In the genomic region with DNA sequence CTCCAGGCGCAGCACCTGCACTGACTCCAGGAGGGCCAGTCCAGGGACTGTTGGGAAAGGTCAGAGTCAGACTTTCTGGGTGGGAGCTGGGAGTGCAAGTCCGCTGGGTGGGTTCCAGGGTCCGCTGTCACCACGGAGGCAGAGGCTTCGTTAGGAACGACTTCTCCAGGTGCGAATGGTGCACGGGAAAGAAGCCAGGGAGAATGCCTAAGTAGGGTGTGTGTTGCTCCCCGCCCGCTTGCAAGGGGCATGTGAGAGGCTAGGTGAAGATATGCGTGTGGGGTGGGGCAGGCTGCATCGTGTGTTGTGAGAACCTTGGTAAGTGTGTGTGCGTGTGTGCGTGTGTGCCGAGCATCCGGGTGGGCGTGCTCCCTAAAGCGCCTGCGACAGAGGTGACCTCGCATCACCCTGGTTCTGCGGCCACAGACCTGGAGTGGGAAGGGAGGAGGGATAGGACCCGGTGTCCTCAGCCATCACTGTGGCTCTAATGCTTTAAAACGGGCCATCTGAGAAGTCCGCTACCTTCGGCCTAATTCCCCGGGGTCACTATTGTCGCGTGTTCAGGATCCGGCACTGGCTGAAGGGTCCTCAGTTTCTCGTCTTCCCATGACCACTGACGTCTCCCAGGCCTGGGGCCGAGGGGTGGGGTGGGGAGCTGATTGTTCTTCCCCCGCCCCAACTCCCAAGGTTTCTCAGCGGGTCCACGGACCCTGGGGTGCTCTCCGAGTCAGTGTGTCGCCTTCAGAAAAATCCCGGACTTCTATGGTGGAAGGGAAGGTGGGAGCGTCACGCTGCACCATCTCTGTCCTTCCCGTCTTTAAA, we compare ENCODE assay signal across 10 cellular contexts. TPM values are rescaled to one million over a fixed set of nuclear protein-coding genes. Genes with fewer than 3 reads are reported as not detected.
DNase-seq lines count a peak whose midpoint lies in the region; ATAC-seq, FAIRE-seq and TF ChIP-seq lines count a peak whose summit lies in the region.
"Had no signal": no experiment of that assay in that cellular context is flagged by ENCODE, and none has a peak within 500 bp of the region (broad histone marks: within the 10 kb centered on the region; RNA-seq: fewer than 3 reads in every experiment).

No MANE protein-coding gene starts in this region.

- H3K9me3 Mint-ChIP-seq in IgD-negative memory B cell: peaks cover 0 to 21% (median 4%) of the 10 kb centered on the region in 3 donors
- peaks cover 2% of the 10 kb centered on the region for H3K9me3 Mint-ChIP-seq in nephron

- no peaks in the 10 kb centered on the region for H3K36me3 ChIP-seq in ascending aorta
- H3K36me3 ChIP-seq: SJSA1 had no signal

- no peaks in the 10 kb centered on the region for H3K9me3 ChIP-seq in ascending aorta

- H3K27ac ChIP-seq in ascending aorta: no peak overlapping the region
- H3K27ac ChIP-seq: SJSA1 had no signal

- no peak for ATAC-seq in HG03175 (IDR thresholded peaks at IDR 0.05; ENCODE audit: unreplicated experiment)
- no peak for ATAC-seq in HG03565 (IDR thresholded peaks at IDR 0.05; ENCODE audit: unreplicated experiment)
- no peak for ATAC-seq in left cardiac atrium

- DNase-seq in D721Med (ENCODE audit: insufficient read length, low spot score) (peak; percentile 25), ascending aorta (ENCODE audit: low spot score in 2 of 2) (no peak), left cardiac atrium (no peak), H4 (ENCODE audit: low spot score) (no peak)

- peak overlapping the region; percentile 79 to 96 (median 82) for H3K27ac Mint-ChIP-seq in IgD-negative memory B cell
- no peak overlapping the region for H3K27ac Mint-ChIP-seq in nephron

- peaks cover 9% of the 10 kb centered on the region for H3K36me3 Mint-ChIP-seq in IgD-negative memory B cell
- H3K36me3 Mint-ChIP-seq in nephron (ENCODE audit: low read depth): no peaks in the 10 kb centered on the region

- H3K27me3 ChIP-seq in ascending aorta: peaks cover 41% of the 10 kb centered on the region

- H3K27me3 Mint-ChIP-seq in IgD-negative memory B cell (peaks cover 86% of the 10 kb centered on the region), nephron (ENCODE audit: low read depth) (peaks cover 100% of the 10 kb centered on the region)

- H3K4me3 ChIP-seq in ascending aorta: peak overlapping the region; percentile 28 to 49
- H3K4me3 ChIP-seq: SJSA1 had no signal

- H3K4me3 Mint-ChIP-seq in IgD-negative memory B cell (peak overlapping the region; percentile 45 to 87 (median 86)), nephron (peak overlapping the region in 2 of 3 experiments; percentile 27 to 42)

- no peak for FAIRE-seq in D721Med (lab: Jason Lieb, UNC)

- peaks cover 0 to 14% of the 10 kb centered on the region in 2 donors for H3K4me1 ChIP-seq in ascending aorta

- intact Hi-C loops in ascending aorta (cut with DNase I): no loop called here
- intact Hi-C loops in left cardiac atrium (cut with DNase I): loop anchor here in 1 of 2 donors (2.0 kb wide), 1 partner anchor 84 kb away; no protein-coding TSS in a partner anchor

- H3K4me1 Mint-ChIP-seq in IgD-negative memory B cell (peaks cover 30 to 39% (median 34%) of the 10 kb centered on the region in 3 donors), nephron (peaks cover 19% of the 10 kb centered on the region)

- TF ChIP-seq CTCF in D721Med (IDR thresholded peaks at IDR 0.05; ENCODE audit: insufficient read depth, missing control alignments): no peak
- no peak for TF ChIP-seq CTCF in ascending aorta (IDR thresholded peaks at IDR 0.05)
- TF ChIP-seq CTCF in nephron (IDR thresholded peaks at IDR 0.05; ENCODE audit: unreplicated experiment in 3 of 3): no peak

RNA-seq across cellular contexts. Expression of a gene that starts 6.1 kb away (rescaled TPM):
- not detected for polyA plus RNA-seq in IgD-negative memory B cell
- total RNA-seq in ascending aorta: not detected
- total RNA-seq in left cardiac atrium: not detected
- not detected in 2 replicates for total RNA-seq in H4 (2014; rRNA removed; shearing (Covaris generic))
- total RNA-seq: M059J, SJSA1 had no signal

RNA-seq across cellular contexts. Expression of a gene that starts 17.9 kb away (rescaled TPM):
- polyA plus RNA-seq in IgD-negative memory B cell: 12.5 TPM
- total RNA-seq in ascending aorta: 5.9 TPM
- total RNA-seq in left cardiac atrium: 1 to 10 TPM; 3.6 to 5.1 TPM
- 5.9 and 10.3 TPM in 2 replicates for total RNA-seq in H4 (2014; rRNA removed; shearing (Covaris generic))

Comparison
In these comparisons a context has a peak if more than half of its experiments do, and no peak if none do; other contexts are left out.
1. H3K27ac Mint-ChIP-seq: peak in IgD-negative memory B cell (3 of 3); none in nephron (0 of 3).